Comparison of ENCODE assay signal across 10 cellular contexts in the genomic region with DNA sequence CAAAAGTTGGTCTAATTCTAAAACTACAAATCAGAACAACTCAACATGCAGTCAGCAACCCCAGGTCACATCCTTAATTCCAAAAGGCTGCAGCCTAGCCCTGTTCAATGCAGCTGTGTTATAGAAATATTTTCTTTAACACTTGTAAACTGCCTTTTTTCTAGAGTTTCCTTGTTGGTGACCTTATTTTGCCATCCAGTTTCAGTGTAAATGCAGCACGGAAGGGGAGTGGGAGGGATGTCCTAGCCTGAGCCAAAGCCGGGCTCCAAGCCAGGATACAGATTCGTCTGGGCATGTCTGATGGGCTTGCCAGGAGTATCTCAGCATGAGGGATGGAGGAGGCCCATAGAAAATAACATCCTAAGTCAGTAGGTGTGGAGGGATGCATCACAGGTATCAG. TPM values are rescaled to one million over a fixed set of nuclear protein-coding genes. Genes with fewer than 3 reads are reported as not detected.
DNase-seq lines count a peak whose midpoint lies in the region; ATAC-seq and TF ChIP-seq lines count a peak whose summit lies in the region.
"Had no signal": no experiment of that assay in that cellular context is flagged by ENCODE, and none has a peak within 500 bp of the region (broad histone marks: within the 10 kb centered on the region; RNA-seq: fewer than 3 reads in every experiment).

No MANE protein-coding gene starts in this region.

- TF ChIP-seq CTCF in glutamatergic neuron (IDR thresholded peaks at IDR 0.05; ENCODE audit: partially characterized antibody, unreplicated experiment), result no peak

- ATAC-seq in left cardiac atrium (peak; percentile 65 to 66), HG03025 (IDR thresholded peaks at IDR 0.05; ENCODE audit: low FRiP score, unreplicated experiment) (no peak), GM19324 (IDR thresholded peaks at IDR 0.05; ENCODE audit: low FRiP score, unreplicated experiment) (no peak)

- H3K27ac Mint-ChIP-seq in glutamatergic neuron (ENCODE audit: unreplicated experiment), result no peak overlapping the region

- H3K4me3 Mint-ChIP-seq in glutamatergic neuron (ENCODE audit: unreplicated experiment), result no peak overlapping the region

- H3K27ac ChIP-seq in angular gyrus (ENCODE audit: low read depth, low read length), result peak overlapping the region; percentile 4
- peak overlapping the region; percentile 48 for H3K27ac ChIP-seq in temporal lobe (ENCODE audit: low read depth, low read length)

- intact Hi-C loops in left cardiac atrium (cut with DNase I), result no loop called here

- H3K36me3 Mint-ChIP-seq in glutamatergic neuron (ENCODE audit: unreplicated experiment), result no peaks in the 10 kb centered on the region

- DNase-seq in NCI-H1092 (lab: John Stamatoyannopoulos, UW) (peak; percentile 28), left cardiac atrium (peak; percentile 63), glutamatergic neuron (no peak), NCI-H187 treated with DMSO at 0.1 percent for 48 hours (lab: John Stamatoyannopoulos, UW) (no peak)
- DNase-seq: activated effector memory CD4-positive, alpha-beta T cell treated with anti-CD3 and anti-CD28 coated beads, Interleukin-2, amount 50 U/mL, for 16 hours; stimulated activated CD4-positive, alpha-beta T cell treated with anti-CD3 and anti-CD28 coated beads, Interleukin-15, amount 100 ng/mL, for 24 hours had no signal

- H3K9me3 Mint-ChIP-seq in glutamatergic neuron (ENCODE audit: unreplicated experiment), result no peaks in the 10 kb centered on the region

- H3K4me1 Mint-ChIP-seq in glutamatergic neuron (ENCODE audit: low read depth, unreplicated experiment), result peaks cover 10% of the 10 kb centered on the region

- no peaks in the 10 kb centered on the region for H3K27me3 Mint-ChIP-seq in glutamatergic neuron (ENCODE audit: unreplicated experiment)

RNA-seq across cellular contexts. Expression of a gene that starts 17.7 kb away (rescaled TPM):
- total RNA-seq in left cardiac atrium (10 to 100 TPM; 42.9 to 49.0 TPM), temporal lobe (103 TPM), glutamatergic neuron (ENCODE audit: unreplicated experiment) (79.9 TPM)

Comparison
In these comparisons a context has a peak if more than half of its experiments do, and no peak if none do; other contexts are left out.
1. DNase-seq: peak in NCI-H1092 (single experiment) and left cardiac atrium (single experiment); none in glutamatergic neuron (single experiment) and NCI-H187 treated with DMSO at 0.1 percent for 48 hours (single experiment).
2. ATAC-seq: peak in left cardiac atrium (2 of 2); none in HG03025 (single experiment) and GM19324 (single experiment).